ENCODE assay signal across 8 cellular contexts in the genomic region with DNA sequence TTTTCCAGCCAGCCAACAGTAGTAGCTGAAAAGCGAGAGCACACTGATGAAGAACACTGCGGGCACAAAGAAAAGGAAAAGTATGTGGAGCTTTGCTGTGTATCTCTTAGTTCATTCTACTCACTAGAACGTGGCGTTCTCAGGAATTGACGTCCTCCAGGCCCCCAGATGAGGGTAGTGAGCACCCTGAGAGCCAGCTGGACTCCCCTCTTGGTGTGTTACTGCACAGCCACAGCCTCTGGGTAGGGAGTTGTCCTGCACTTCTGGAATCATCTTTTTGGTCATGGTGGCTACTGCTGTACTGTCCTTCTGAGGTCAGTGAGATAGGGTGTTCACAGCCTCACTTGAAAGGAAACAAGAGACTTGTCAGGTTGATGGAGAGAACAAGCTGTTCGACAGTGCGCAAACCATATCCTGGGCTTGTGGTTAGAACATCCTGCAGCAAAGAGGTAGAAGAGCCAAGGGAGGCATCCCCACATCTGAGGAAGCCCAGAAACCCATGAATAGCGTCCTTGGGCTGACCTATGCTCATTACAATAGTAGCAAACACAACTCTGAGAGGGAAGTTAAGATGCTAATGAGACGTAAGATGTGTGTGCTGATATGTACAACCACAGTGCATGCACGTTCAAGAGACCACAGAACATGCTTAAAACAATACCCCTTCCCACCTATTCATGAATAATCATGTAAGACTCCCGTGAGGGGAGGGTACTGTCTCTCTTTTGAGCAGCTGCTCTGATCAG.
DNase-seq lines count a peak whose midpoint lies in the region; ATAC-seq and TF ChIP-seq lines count a peak whose summit lies in the region.

No MANE protein-coding gene starts in this region.

- ATAC-seq in stimulated activated naive CD8-positive, alpha-beta T cell treated with anti-CD3 and anti-CD28 coated beads, Interleukin-15, amount 100 ng/mL, for 72 hours: peak; percentile 94
- ATAC-seq in HG03469 (IDR thresholded peaks at IDR 0.05; ENCODE audit: unreplicated experiment) (no peak), GM19035 (IDR thresholded peaks at IDR 0.05; ENCODE audit: unreplicated experiment) (no peak)

- peak overlapping the region; percentile 72 for H3K4me3 Mint-ChIP-seq in T-helper 2 cell treated with Interferon-gamma antibody and Interleukin-4, amounts not matched to agents 5 μg/mL and 100 μg/mL, for 36 hours
- H3K4me3 Mint-ChIP-seq in stimulated activated naive CD8-positive, alpha-beta T cell treated with anti-CD3 and anti-CD28 coated beads, Interleukin-15, amount 100 ng/mL, for 72 hours: peak overlapping the region; percentile 75 to 77

- no peak overlapping the region for H3K27ac ChIP-seq in coronary artery

- H3K4me1 ChIP-seq in HAP-1: no peaks in the 10 kb centered on the region

- H3K27me3 ChIP-seq in HAP-1 (ENCODE audit: low read depth): peaks cover 28% of the 10 kb centered on the region

- H3K4me3 ChIP-seq in coronary artery: no peak overlapping the region
- no peak overlapping the region for H3K4me3 ChIP-seq in HAP-1

- H3K9me3 ChIP-seq in HAP-1: no peaks in the 10 kb centered on the region

- no peaks in the 10 kb centered on the region for H3K9me3 Mint-ChIP-seq in T-helper 2 cell treated with Interferon-gamma antibody and Interleukin-4, amounts not matched to agents 5 μg/mL and 100 μg/mL, for 36 hours
- H3K9me3 Mint-ChIP-seq in stimulated activated naive CD8-positive, alpha-beta T cell treated with anti-CD3 and anti-CD28 coated beads, Interleukin-15, amount 100 ng/mL, for 72 hours: no peaks in the 10 kb centered on the region

- DNase-seq in activated T-cell treated with anti-CD3 and anti-CD28 coated beads for 1 hour (ENCODE audit: low read depth) (peak; percentile 33), activated T-cell treated with anti-CD3 and anti-CD28 coated beads for 4 hours (no peak), coronary artery (ENCODE audit: low spot score) (peak; percentile 54), HAP-1 (ENCODE audit: low spot score in 2 of 2) (no peak)
- peak; percentile 65 for DNase-seq in T-helper 2 cell treated with Interferon-gamma antibody and Interleukin-4, amounts not matched to agents 5 μg/mL and 100 μg/mL, for 36 hours (ENCODE audit: low spot score)
- DNase-seq in stimulated activated naive CD8-positive, alpha-beta T cell treated with anti-CD3 and anti-CD28 coated beads, Interleukin-15, amount 100 ng/mL, for 72 hours: peak; percentile 53 to 83

- in situ Hi-C loops in HAP-1 (cut with MboI; ENCODE audit: low sequenced_read_pairs): loop anchor here (25.0 kb wide), 1 partner anchor 304 kb away; no protein-coding TSS in a partner anchor

- TF ChIP-seq CTCF in coronary artery (IDR thresholded peaks at IDR 0.05): no peak

- no peaks in the 10 kb centered on the region for H3K36me3 Mint-ChIP-seq in T-helper 2 cell treated with Interferon-gamma antibody and Interleukin-4, amounts not matched to agents 5 μg/mL and 100 μg/mL, for 36 hours (ENCODE audit: low read depth)

- peaks cover 10% of the 10 kb centered on the region for H3K27me3 Mint-ChIP-seq in T-helper 2 cell treated with Interferon-gamma antibody and Interleukin-4, amounts not matched to agents 5 μg/mL and 100 μg/mL, for 36 hours (ENCODE audit: low read depth)
- H3K27me3 Mint-ChIP-seq in stimulated activated naive CD8-positive, alpha-beta T cell treated with anti-CD3 and anti-CD28 coated beads, Interleukin-15, amount 100 ng/mL, for 72 hours: no peaks in the 10 kb centered on the region

- no peaks in the 10 kb centered on the region for H3K36me3 ChIP-seq in HAP-1 (replicated peaks)

- H3K27ac Mint-ChIP-seq in T-helper 2 cell treated with Interferon-gamma antibody and Interleukin-4, amounts not matched to agents 5 μg/mL and 100 μg/mL, for 36 hours: peak overlapping the region; percentile 81
- H3K27ac Mint-ChIP-seq in stimulated activated naive CD8-positive, alpha-beta T cell treated with anti-CD3 and anti-CD28 coated beads, Interleukin-15, amount 100 ng/mL, for 72 hours: peak overlapping the region; percentile 1 to 51

- H3K4me1 Mint-ChIP-seq in T-helper 2 cell treated with Interferon-gamma antibody and Interleukin-4, amounts not matched to agents 5 μg/mL and 100 μg/mL, for 36 hours (ENCODE audit: low read depth): peaks cover 44% of the 10 kb centered on the region
- peaks cover 81% of the 10 kb centered on the region for H3K4me1 Mint-ChIP-seq in stimulated activated naive CD8-positive, alpha-beta T cell treated with anti-CD3 and anti-CD28 coated beads, Interleukin-15, amount 100 ng/mL, for 72 hours

Comparison
In these comparisons a context has a peak if more than half of its experiments do, and no peak if none do; other contexts are left out.
1. DNase-seq: peak in activated T-cell treated with anti-CD3 and anti-CD28 coated beads for 1 hour (single experiment), T-helper 2 cell treated with Interferon-gamma antibody and Interleukin-4, amounts not matched to agents 5 μg/mL and 100 μg/mL, for 36 hours (single experiment), coronary artery (single experiment) and stimulated activated naive CD8-positive, alpha-beta T cell treated with anti-CD3 and anti-CD28 coated beads, Interleukin-15, amount 100 ng/mL, for 72 hours (2 of 2); none in activated T-cell treated with anti-CD3 and anti-CD28 coated beads for 4 hours (single experiment) and HAP-1 (0 of 2).